Comparison of ENCODE assay signal across 8 cellular contexts in the genomic region with DNA sequence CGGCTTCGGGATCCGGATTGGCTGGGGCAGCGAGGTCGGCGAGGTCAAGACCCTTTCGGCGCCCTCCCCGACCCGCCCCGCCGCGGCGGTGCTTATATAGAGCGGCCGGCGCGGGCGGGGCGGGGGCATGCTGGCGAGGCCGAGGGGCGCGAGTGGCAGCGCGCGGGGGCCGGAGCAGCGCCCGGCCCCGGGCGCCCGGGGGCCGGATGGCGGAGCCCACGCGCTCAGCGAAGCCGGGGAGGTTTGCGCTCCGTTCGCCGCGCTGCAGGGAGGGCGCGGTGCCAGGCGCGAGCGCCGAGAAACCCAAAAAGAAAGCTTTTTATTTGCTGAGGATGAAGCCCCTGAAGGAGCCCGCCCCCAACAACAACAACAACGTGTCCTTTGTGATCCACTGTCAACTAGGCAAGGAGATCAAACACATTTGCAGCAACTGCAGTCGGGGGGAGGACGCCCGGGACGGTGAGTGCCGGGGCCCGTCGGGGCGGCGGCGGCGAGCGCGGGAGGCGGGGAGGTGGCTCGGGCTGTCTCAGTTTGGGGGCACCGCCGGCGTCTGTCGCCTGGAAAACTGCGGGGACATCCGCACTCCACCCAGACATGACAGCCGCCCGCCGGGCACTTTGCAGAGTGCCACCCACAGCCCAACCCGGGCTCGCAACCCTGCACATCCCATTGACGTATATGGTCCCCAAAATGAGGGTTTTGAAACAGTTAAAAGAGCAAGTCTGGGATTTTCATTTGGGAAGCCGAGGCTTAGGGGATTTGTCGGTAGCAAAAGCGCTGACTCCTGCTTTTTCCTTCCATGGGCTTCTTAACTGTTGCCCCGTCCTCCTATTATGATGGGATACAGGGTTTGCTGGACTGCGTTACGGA.
A peak's percentile ranks its signal among the peaks of the same experiment; 100 is the strongest.
DNase-seq lines count a peak whose midpoint lies in the region; ATAC-seq and TF ChIP-seq lines count a peak whose summit lies in the region.

No MANE protein-coding gene starts in this region.

- CTCF ChIA-PET in activated CD4-positive, alpha-beta T cell treated with anti-CD3 and anti-CD28 coated beads, Interleukin-2, amount 10 ng/mL, durations not matched to agents 7 days and 5 days (lab: Charles Lee), result no interaction called here

- no peak for ATAC-seq in central memory CD8-positive, alpha-beta T cell (replicated peaks; ENCODE audit: extremely low read depth, poor library complexity, severe bottlenecking)
- peak; percentile 34 to 40 for ATAC-seq in lower lobe of right lung

- intact Hi-C loops in lower lobe of right lung (cut with DNase I) (no loop called here), tibial artery (cut with DNase I; ENCODE audit: low total_unique reads) (no loop called here)

- no peak overlapping the region for H3K27ac Mint-ChIP-seq in activated CD4-positive, alpha-beta T cell treated with anti-CD3 and anti-CD28 coated beads, Interleukin-2, amount 10 ng/mL, durations not matched to agents 7 days and 5 days
- no peak overlapping the region for H3K27ac Mint-ChIP-seq in central memory CD8-positive, alpha-beta T cell (ENCODE audit: low read depth)

- TF ChIP-seq CTCF in lower lobe of right lung (IDR thresholded peaks at IDR 0.05) (no peak), tibial artery (IDR thresholded peaks at IDR 0.05) (no peak)

- no peak for DNase-seq in activated CD4-positive, alpha-beta T cell treated with anti-CD3 and anti-CD28 coated beads, Interleukin-2, amount 10 ng/mL, durations not matched to agents 7 days and 5 days
- no peak for DNase-seq in activated CD4-positive, alpha-beta T cell treated with anti-CD3 and anti-CD28 coated beads, Interleukin-2, amount 50 U/mL, for 48 hours
- no peak for DNase-seq in central memory CD8-positive, alpha-beta T cell (ENCODE audit: low spot score in 2 of 2)
- DNase-seq in lower lobe of right lung, result no peak
- no peak for DNase-seq in tibial artery
- no peak for DNase-seq in SHP77 treated with DMSO at 0.1 percent for 48 hours (lab: John Stamatoyannopoulos, UW)
- DNase-seq in OCI-M1 (lab: John Stamatoyannopoulos, UW), result no peak
- DNase-seq in activated CD4-positive, alpha-beta T cell treated with anti-CD3 and anti-CD28 coated beads for 4 hours, result no peak

- H3K36me3 Mint-ChIP-seq in activated CD4-positive, alpha-beta T cell treated with anti-CD3 and anti-CD28 coated beads, Interleukin-2, amount 10 ng/mL, durations not matched to agents 7 days and 5 days (ENCODE audit: low read depth), result peaks cover 2% of the 10 kb centered on the region
- H3K36me3 Mint-ChIP-seq in central memory CD8-positive, alpha-beta T cell (ENCODE audit: insufficient read depth), result no peaks in the 10 kb centered on the region

- POLR2A ChIA-PET in activated CD4-positive, alpha-beta T cell treated with anti-CD3 and anti-CD28 coated beads, Interleukin-2, amount 10 ng/mL, durations not matched to agents 7 days and 5 days (lab: Charles Lee), result no interaction called here

- H3K27ac ChIP-seq in lower lobe of right lung (peak overlapping the region; percentile 22), tibial artery (peak overlapping the region; percentile 73 to 74)

- H3K4me1 ChIP-seq in lower lobe of right lung, result peaks cover 28% of the 10 kb centered on the region
- H3K4me1 ChIP-seq in tibial artery, result peaks cover 0 to 63% (median 22%) of the 10 kb centered on the region in 4 donors

- H3K36me3 ChIP-seq in lower lobe of right lung, result no peaks in the 10 kb centered on the region
- no peaks in the 10 kb centered on the region for H3K36me3 ChIP-seq in tibial artery

- H3K4me3 ChIP-seq in lower lobe of right lung (peak overlapping the region; percentile 61), tibial artery (peak overlapping the region; percentile 61 to 68)

- peak overlapping the region; percentile 64 for H3K4me3 Mint-ChIP-seq in activated CD4-positive, alpha-beta T cell treated with anti-CD3 and anti-CD28 coated beads, Interleukin-2, amount 10 ng/mL, durations not matched to agents 7 days and 5 days
- peak overlapping the region; percentile 66 for H3K4me3 Mint-ChIP-seq in central memory CD8-positive, alpha-beta T cell

- H3K27me3 Mint-ChIP-seq in activated CD4-positive, alpha-beta T cell treated with anti-CD3 and anti-CD28 coated beads, Interleukin-2, amount 10 ng/mL, durations not matched to agents 7 days and 5 days, result peaks cover 61% of the 10 kb centered on the region
- peaks cover 79% of the 10 kb centered on the region for H3K27me3 Mint-ChIP-seq in central memory CD8-positive, alpha-beta T cell

- no peaks in the 10 kb centered on the region for H3K9me3 Mint-ChIP-seq in activated CD4-positive, alpha-beta T cell treated with anti-CD3 and anti-CD28 coated beads, Interleukin-2, amount 10 ng/mL, durations not matched to agents 7 days and 5 days
- H3K9me3 Mint-ChIP-seq in central memory CD8-positive, alpha-beta T cell, result no peaks in the 10 kb centered on the region

- H3K9me3 ChIP-seq in lower lobe of right lung (no peaks in the 10 kb centered on the region), tibial artery (no peaks in the 10 kb centered on the region)

- H3K27me3 ChIP-seq in lower lobe of right lung (ENCODE audit: low read depth), result peaks cover 17% of the 10 kb centered on the region
- H3K27me3 ChIP-seq in tibial artery, result no peaks in the 10 kb centered on the region

- H3K4me1 Mint-ChIP-seq in activated CD4-positive, alpha-beta T cell treated with anti-CD3 and anti-CD28 coated beads, Interleukin-2, amount 10 ng/mL, durations not matched to agents 7 days and 5 days, result peaks cover 6% of the 10 kb centered on the region
- H3K4me1 Mint-ChIP-seq in central memory CD8-positive, alpha-beta T cell, result peaks cover 4% of the 10 kb centered on the region
